In the genomic region with DNA sequence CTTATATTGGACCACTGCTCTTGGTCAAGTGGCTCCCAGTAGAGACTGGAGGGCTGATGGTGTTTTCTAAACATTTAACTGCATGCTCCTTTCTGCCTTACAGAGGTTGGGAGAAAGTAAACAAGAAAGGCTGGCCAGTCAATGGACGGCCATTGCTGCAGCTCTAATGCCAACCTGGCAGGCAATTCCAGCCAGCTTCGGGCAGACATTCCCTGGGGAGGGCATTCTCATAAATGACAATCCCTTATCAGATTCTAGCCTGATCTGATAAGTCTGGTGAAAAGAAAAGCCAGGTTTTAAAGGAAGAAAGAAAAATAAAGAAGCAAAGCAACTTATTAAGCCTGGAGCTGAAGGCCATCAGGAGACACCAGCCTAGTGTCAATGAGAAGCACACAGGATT, we compare ENCODE assay signal across 19 cellular contexts.
A peak's percentile ranks its signal among the peaks of the same experiment; 100 is the strongest.
DNase-seq lines count a peak whose midpoint lies in the region; ATAC-seq and TF ChIP-seq lines count a peak whose summit lies in the region.
"Had no signal": no experiment of that assay in that cellular context is flagged by ENCODE, and none has a peak within 500 bp of the region (broad histone marks: within the 10 kb centered on the region; RNA-seq: fewer than 3 reads in every experiment).

No MANE protein-coding gene starts in this region.

- peaks cover 0 to 66% of the 10 kb centered on the region in 2 donors for H3K4me1 ChIP-seq in right atrium auricular region
- H3K4me1 ChIP-seq: testis had no signal

- TF ChIP-seq CTCF in right atrium auricular region (IDR thresholded peaks at IDR 0.05): no peak

- H3K36me3 ChIP-seq in right atrium auricular region: no peaks in the 10 kb centered on the region

- H3K27ac ChIP-seq in right atrium auricular region: peak overlapping the region; percentile 37 to 39
- H3K27ac ChIP-seq: testis had no signal

- no peaks in the 10 kb centered on the region for H3K27me3 ChIP-seq in right atrium auricular region
- H3K27me3 ChIP-seq: testis had no signal

- no peak overlapping the region for H3K4me3 ChIP-seq in right atrium auricular region
- H3K4me3 ChIP-seq: testis had no signal

- peaks cover 52% of the 10 kb centered on the region for H3K4me1 Mint-ChIP-seq in activated T-helper 2 cell treated with anti-CD3 and anti-CD28 coated beads, Interferon-gamma antibody, Interleukin-2, Interleukin-4, amounts not matched to agents 10 μg/mL and 5 μg/mL and 100 μg/mL, durations not matched to agents 14 hours and 24 hours and 36 hours (ENCODE audit: low read depth)
- peaks cover 35 to 58% (median 50%) of the 10 kb centered on the region in 3 donors for H3K4me1 Mint-ChIP-seq in naive B cell

- H3K9me3 Mint-ChIP-seq in activated T-helper 2 cell treated with anti-CD3 and anti-CD28 coated beads, Interferon-gamma antibody, Interleukin-2, Interleukin-4, amounts not matched to agents 10 μg/mL and 5 μg/mL and 100 μg/mL, durations not matched to agents 14 hours and 24 hours and 36 hours: no peaks in the 10 kb centered on the region
- H3K9me3 Mint-ChIP-seq in naive B cell: no peaks in the 10 kb centered on the region
- H3K9me3 Mint-ChIP-seq: CD14-positive monocyte, HFFc6, memory B cell had no signal

- H3K36me3 Mint-ChIP-seq in activated T-helper 2 cell treated with anti-CD3 and anti-CD28 coated beads, Interferon-gamma antibody, Interleukin-2, Interleukin-4, amounts not matched to agents 10 μg/mL and 5 μg/mL and 100 μg/mL, durations not matched to agents 14 hours and 24 hours and 36 hours (ENCODE audit: low read depth): no peaks in the 10 kb centered on the region
- H3K36me3 Mint-ChIP-seq in naive B cell: no peaks in the 10 kb centered on the region
- H3K36me3 Mint-ChIP-seq: memory B cell had no signal

- H3K27me3 Mint-ChIP-seq in activated T-helper 2 cell treated with anti-CD3 and anti-CD28 coated beads, Interferon-gamma antibody, Interleukin-2, Interleukin-4, amounts not matched to agents 10 μg/mL and 5 μg/mL and 100 μg/mL, durations not matched to agents 14 hours and 24 hours and 36 hours (ENCODE audit: low read depth): no peaks in the 10 kb centered on the region
- H3K27me3 Mint-ChIP-seq in naive B cell: no peaks in the 10 kb centered on the region
- H3K27me3 Mint-ChIP-seq: memory B cell had no signal

- intact Hi-C loops in left cardiac atrium (cut with DNase I): loop anchor here (5.0 to 10.0 kb wide), 3 partner anchors 82 to 340 kb away; no protein-coding TSS in a partner anchor
- intact Hi-C loops in activated T-helper 2 cell treated with anti-CD3 and anti-CD28 coated beads, Interferon-gamma antibody, Interleukin-2, Interleukin-4, amounts not matched to agents 10 μg/mL and 5 μg/mL and 100 μg/mL, durations not matched to agents 14 hours and 24 hours and 36 hours (cut with micrococcal nuclease): no loop called here

- no peaks in the 10 kb centered on the region for H3K9me3 ChIP-seq in right atrium auricular region
- H3K9me3 ChIP-seq: testis had no signal

- peak overlapping the region; percentile 72 for H3K27ac Mint-ChIP-seq in activated T-helper 2 cell treated with anti-CD3 and anti-CD28 coated beads, Interferon-gamma antibody, Interleukin-2, Interleukin-4, amounts not matched to agents 10 μg/mL and 5 μg/mL and 100 μg/mL, durations not matched to agents 14 hours and 24 hours and 36 hours
- H3K27ac Mint-ChIP-seq in naive B cell: peak overlapping the region in 4 of 6 donors; percentile 32 to 82 (median 65)
- H3K27ac Mint-ChIP-seq: activated CD8-positive, alpha-beta T cell treated with anti-CD3 and anti-CD28 coated beads, Interleukin-2, amount 10 ng/mL, durations not matched to agents 7 days and 5 days; HFFc6; memory B cell had no signal

- no peak for ATAC-seq in left cardiac atrium
- ATAC-seq in naive B cell (ENCODE audit: low read depth in 2 of 2): no peak
- ATAC-seq in left lobe of liver: no peak
- ATAC-seq in GM18909 (IDR thresholded peaks at IDR 0.05; ENCODE audit: poor library complexity, unreplicated experiment): no peak
- ATAC-seq: activated CD8-positive, alpha-beta T cell treated with anti-CD3 and anti-CD28 coated beads, Interleukin-2, amount 10 ng/mL, durations not matched to agents 7 days and 5 days had no signal

- DNase-seq in right atrium auricular region (ENCODE audit: low spot score): no peak
- DNase-seq in left cardiac atrium: no peak
- DNase-seq in activated T-helper 2 cell treated with anti-CD3 and anti-CD28 coated beads, Interferon-gamma antibody, Interleukin-2, Interleukin-4, amounts not matched to agents 10 μg/mL and 5 μg/mL and 100 μg/mL, durations not matched to agents 14 hours and 24 hours and 36 hours (ENCODE audit: low spot score): no peak
- no peak for DNase-seq in naive B cell
- DNase-seq in left lobe of liver (ENCODE audit: low spot score): no peak
- no peak for DNase-seq in stimulated activated naive CD4-positive, alpha-beta T cell treated with Interleukin-2 at 50 U/mL for 16 hours (lab: John Stamatoyannopoulos, UW)
- DNase-seq: activated CD8-positive, alpha-beta T cell treated with anti-CD3 and anti-CD28 coated beads, Interleukin-2, amount 10 ng/mL, durations not matched to agents 7 days and 5 days; activated naive CD4-positive, alpha-beta T cell treated with Interleukin-2 at 50 U/mL for 16 hours; DMS153; glutamatergic neuron; HFFc6; NCI-H1105; NCI-H2029 treated with DMSO at 0.1 percent for 48 hours; NCI-H748 treated with DMSO at 0.1 percent for 48 hours; Right ventricle myocardium superior; testis had no signal

- H3K4me3 Mint-ChIP-seq in activated T-helper 2 cell treated with anti-CD3 and anti-CD28 coated beads, Interferon-gamma antibody, Interleukin-2, Interleukin-4, amounts not matched to agents 10 μg/mL and 5 μg/mL and 100 μg/mL, durations not matched to agents 14 hours and 24 hours and 36 hours (ENCODE audit: low read depth): no peak overlapping the region
- peak overlapping the region in 1 of 8 donors; percentile 55 for H3K4me3 Mint-ChIP-seq in naive B cell
- H3K4me3 Mint-ChIP-seq: activated CD8-positive, alpha-beta T cell treated with anti-CD3 and anti-CD28 coated beads, Interleukin-2, amount 10 ng/mL, durations not matched to agents 7 days and 5 days; HFFc6; memory B cell had no signal
